In the genomic region with DNA sequence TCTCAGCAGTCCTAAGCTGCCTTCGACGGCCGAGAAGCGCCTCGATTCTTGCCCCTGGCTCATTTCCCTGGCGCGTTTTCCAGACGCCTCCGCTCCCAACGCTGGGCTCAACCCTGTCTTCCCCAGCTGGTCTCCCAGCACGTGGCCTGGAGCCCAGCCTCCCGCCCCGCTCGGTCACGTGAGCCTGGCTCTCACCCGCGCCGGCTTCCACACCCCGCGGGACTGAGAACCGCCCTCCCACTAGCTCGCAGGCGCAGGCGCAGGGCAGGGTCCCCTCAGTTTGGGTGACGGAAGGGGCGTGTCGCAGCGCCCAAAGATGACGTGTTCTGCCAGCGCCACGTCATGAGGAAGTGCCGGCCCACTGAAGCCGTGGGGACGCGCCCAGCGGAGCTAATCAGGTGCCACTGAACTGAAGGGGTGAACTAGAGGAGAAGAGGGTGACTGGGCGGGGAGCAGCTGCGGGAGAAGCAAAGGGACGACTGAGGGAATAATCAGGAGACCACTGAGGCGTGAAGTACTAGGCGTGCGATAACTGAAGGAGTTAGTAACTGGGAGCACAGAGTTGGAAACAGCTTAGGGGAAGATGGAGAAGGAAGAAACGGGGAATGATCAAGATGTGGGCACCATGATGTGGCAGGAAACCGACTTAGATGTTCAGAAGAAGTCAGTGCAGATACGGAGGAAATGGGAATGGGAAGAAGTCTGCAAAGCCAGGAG, we compare ENCODE assay signal across 8 cellular contexts. TPM values are rescaled to one million over a fixed set of nuclear protein-coding genes. Genes with fewer than 3 reads are reported as not detected.
DNase-seq lines count a peak whose midpoint lies in the region; ATAC-seq and TF ChIP-seq lines count a peak whose summit lies in the region.

A gene with protein sequence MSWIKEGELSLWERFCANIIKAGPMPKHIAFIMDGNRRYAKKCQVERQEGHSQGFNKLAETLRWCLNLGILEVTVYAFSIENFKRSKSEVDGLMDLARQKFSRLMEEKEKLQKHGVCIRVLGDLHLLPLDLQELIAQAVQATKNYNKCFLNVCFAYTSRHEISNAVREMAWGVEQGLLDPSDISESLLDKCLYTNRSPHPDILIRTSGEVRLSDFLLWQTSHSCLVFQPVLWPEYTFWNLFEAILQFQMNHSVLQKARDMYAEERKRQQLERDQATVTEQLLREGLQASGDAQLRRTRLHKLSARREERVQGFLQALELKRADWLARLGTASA (plus strand): TSS at position 343 of the 717 bp plus-strand sequence. CDS start 625 bp downstream, outside the sequence.

- H3K9me3 ChIP-seq in AG04450 (ENCODE audit: control insufficient read depth, insufficient read depth, low read length) = no peaks in the 10 kb centered on the region; the same call in 1 of the 2 replicates
- no peaks in the 10 kb centered on the region for H3K9me3 ChIP-seq in spleen

- POLR2A ChIA-PET in AG04450 (lab: Yijun Ruan, JAX) = interaction anchor here (0.6 to 1.3 kb wide), 7 partner anchors 12 to 260 kb away, joined by 3 to 6 read pairs (median 3); a partner anchor contains a TSS
- POLR2A ChIA-PET in WTC11 (lab: Charles Lee) = interaction anchor here (0.5 to 2.0 kb wide), 9 partner anchors 11 to 558 kb away, joined by 3 to 25 read pairs (median 6); a partner anchor contains a TSS

- H3K36me3 Mint-ChIP-seq in WTC11 (peaks cover 16% of the 10 kb centered on the region), immature natural killer cell (peaks cover 3 to 8% (median 4%) of the 10 kb centered on the region in 3 donors)

- H3K27ac Mint-ChIP-seq in WTC11 (peak within 1 kb of the TSS; percentile 97), immature natural killer cell (peak within 1 kb of the TSS; percentile 93 to 97 (median 95))

- H3K9me3 Mint-ChIP-seq in WTC11 (no peaks in the 10 kb centered on the region), immature natural killer cell (no peaks in the 10 kb centered on the region)

- H3K27me3 ChIP-seq in AG04450 (ENCODE audit: control insufficient read depth, insufficient read depth, low read length) = peaks cover 4% of the 10 kb centered on the region
- no peaks in the 10 kb centered on the region for H3K27me3 ChIP-seq in spleen (replicated peaks in 1 of 7)

- peak; percentile 60 to 75 (median 61) for TF ChIP-seq POLR2A in spleen (IDR thresholded peaks at IDR 0.05)

- DNase-seq in AG04450 (ENCODE audit: low read depth, low spot score) (peak; percentile 96), NCI-H226 (peak; percentile 96), WTC11 (ENCODE audit: low spot score) (peak; percentile 97), cardiac fibroblast (ENCODE audit: low read depth in 2 of 2) (peak; percentile 99), immature natural killer cell (peak; percentile 96 to 97 (median 97)), spleen (peak; percentile 99)

- WGBS in spleen, 5 donors = 0 to 1% (median 0%) methylated on average over 45 of the region's 45 CpGs

- CTCF ChIA-PET in AG04450 (lab: Charles Lee) (interaction anchor here (1.1 to 3.2 kb wide), 2 partner anchors 15 to 156 kb away, joined by 4 to 23 read pairs; no protein-coding TSS in a partner anchor), WTC11 (lab: Charles Lee) (interaction anchor here (1.0 to 2.4 kb wide), 6 partner anchors 14 to 199 kb away, joined by 3 to 39 read pairs (median 10); a partner anchor contains a TSS)

- no peaks in the 10 kb centered on the region for H3K27me3 Mint-ChIP-seq in WTC11 (ENCODE audit: low read depth)
- H3K27me3 Mint-ChIP-seq in immature natural killer cell (ENCODE audit: low read depth in 3 of 3) = peaks cover 2 to 5% (median 3%) of the 10 kb centered on the region in 3 donors

- ATAC-seq in GM18909 (IDR thresholded peaks at IDR 0.05; ENCODE audit: poor library complexity, unreplicated experiment) = peak; percentile 95
- peak; percentile 92 for ATAC-seq in HG03175 (IDR thresholded peaks at IDR 0.05; ENCODE audit: unreplicated experiment)
- peak; percentile 87 for ATAC-seq in WTC11

- no peak for TF ChIP-seq CTCF in AG04450 (IDR thresholded peaks at IDR 0.05; ENCODE audit: low read depth, low read length)
- TF ChIP-seq CTCF in WTC11 (IDR thresholded peaks at IDR 0.05) = no peak
- TF ChIP-seq CTCF in cardiac fibroblast (IDR thresholded peaks at IDR 0.05; ENCODE audit: low read depth, low read length) = no peak
- TF ChIP-seq CTCF in spleen (IDR thresholded peaks at IDR 0.05 in 8 of 11, conservative IDR thresholded peaks at IDR 0.05 in 3 of 11) = peak in 2 of 11 experiments; percentile 31 to 34

- H3K4me3 ChIP-seq in AG04450 (ENCODE audit: low read depth, low read length) (peak within 1 kb of the TSS; percentile 87), cardiac fibroblast (replicated peaks in 1 of 2; ENCODE audit: low read depth in 2 of 2, low read length in 2 of 2) (peak within 1 kb of the TSS; percentile 71 to 92), spleen (peak within 1 kb of the TSS; percentile 55 to 78 (median 64))

- H3K4me1 Mint-ChIP-seq in WTC11 = peaks cover 44% of the 10 kb centered on the region
- H3K4me1 Mint-ChIP-seq in immature natural killer cell = peaks cover 20 to 27% of the 10 kb centered on the region in 2 donors

- intact Hi-C loops in spleen (cut with DNase I; ENCODE audit: low total_unique reads) = no loop called here

- peak within 1 kb of the TSS; percentile 96 for H3K4me3 Mint-ChIP-seq in WTC11
- peak within 1 kb of the TSS; percentile 95 to 100 (median 95) for H3K4me3 Mint-ChIP-seq in immature natural killer cell

- H3K27ac ChIP-seq in AG04450 (ENCODE audit: low read depth, low read length) = peak within 1 kb of the TSS; percentile 63
- peak within 1 kb of the TSS in 7 of 8 donors; percentile 62 to 88 (median 79) for H3K27ac ChIP-seq in spleen

- H3K4me1 ChIP-seq in spleen = peaks cover 11 to 49% (median 31%) of the 10 kb centered on the region in 6 donors

- H3K36me3 ChIP-seq in spleen = peaks cover 3 to 37% (median 14%) of the 10 kb centered on the region in 6 donors

TF ChIP-seq in WTC11, 78 proteins besides CTCF, POLR2A, EP300 and RAD21 (continues in another document):
- TF ChIP-seq TCF7 (CRISPR knock-in tag; IDR thresholded peaks at IDR 0.05; ENCODE audit: low read depth) (no peak), ATF1 (CRISPR knock-in tag; IDR thresholded peaks at IDR 0.05) (peak; percentile 96), GRHL2 (CRISPR knock-in tag; IDR thresholded peaks at IDR 0.05; ENCODE audit: insufficient replicate concordance, severe bottlenecking) (no peak), EMX1 (CRISPR knock-in tag; IDR thresholded peaks at IDR 0.05) (0 out of 2 replicates have a peak, but pooled peaks have one; percentile 83), MYBL2 (CRISPR knock-in tag; IDR thresholded peaks at IDR 0.05) (peak; percentile 90; the same call in 1 of the 2 replicates), MXD4 (CRISPR knock-in tag; IDR thresholded peaks at IDR 0.05; ENCODE audit: borderline replicate concordance) (0 out of 2 replicates have a peak, but pooled peaks have one; percentile 10)
- TF ChIP-seq, protein P1, sequence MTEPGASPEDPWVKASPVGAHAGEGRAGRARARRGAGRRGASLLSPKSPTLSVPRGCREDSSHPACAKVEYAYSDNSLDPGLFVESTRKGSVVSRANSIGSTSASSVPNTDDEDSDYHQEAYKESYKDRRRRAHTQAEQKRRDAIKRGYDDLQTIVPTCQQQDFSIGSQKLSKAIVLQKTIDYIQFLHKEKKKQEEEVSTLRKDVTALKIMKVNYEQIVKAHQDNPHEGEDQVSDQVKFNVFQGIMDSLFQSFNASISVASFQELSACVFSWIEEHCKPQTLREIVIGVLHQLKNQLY (CRISPR knock-in tag; IDR thresholded peaks at IDR 0.05) = no peak
- TF ChIP-seq, protein P2, sequence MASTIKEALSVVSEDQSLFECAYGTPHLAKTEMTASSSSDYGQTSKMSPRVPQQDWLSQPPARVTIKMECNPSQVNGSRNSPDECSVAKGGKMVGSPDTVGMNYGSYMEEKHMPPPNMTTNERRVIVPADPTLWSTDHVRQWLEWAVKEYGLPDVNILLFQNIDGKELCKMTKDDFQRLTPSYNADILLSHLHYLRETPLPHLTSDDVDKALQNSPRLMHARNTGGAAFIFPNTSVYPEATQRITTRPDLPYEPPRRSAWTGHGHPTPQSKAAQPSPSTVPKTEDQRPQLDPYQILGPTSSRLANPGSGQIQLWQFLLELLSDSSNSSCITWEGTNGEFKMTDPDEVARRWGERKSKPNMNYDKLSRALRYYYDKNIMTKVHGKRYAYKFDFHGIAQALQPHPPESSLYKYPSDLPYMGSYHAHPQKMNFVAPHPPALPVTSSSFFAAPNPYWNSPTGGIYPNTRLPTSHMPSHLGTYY (CRISPR knock-in tag; IDR thresholded peaks at IDR 0.05) = 0 out of 2 replicates have a peak, but pooled peaks have one; percentile 18
- TF ChIP-seq, protein P3, sequence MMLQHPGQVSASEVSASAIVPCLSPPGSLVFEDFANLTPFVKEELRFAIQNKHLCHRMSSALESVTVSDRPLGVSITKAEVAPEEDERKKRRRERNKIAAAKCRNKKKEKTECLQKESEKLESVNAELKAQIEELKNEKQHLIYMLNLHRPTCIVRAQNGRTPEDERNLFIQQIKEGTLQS (CRISPR knock-in tag; conservative IDR thresholded peaks at IDR 0.05) = no peak

RNA-seq across cellular contexts. Expression of the gene that starts here (rescaled TPM):
- 45.0 and 51.7 TPM in 2 replicates for polyA plus RNA-seq in AG04450 (2011; rRNA removed)
- 55.3 and 57.8 TPM in 2 replicates for polyA minus RNA-seq in AG04450 (2011; rRNA and poly(A)+ RNA removed)
- 44.9 to 55.4 TPM (median 47.1 TPM) in 3 replicates for total RNA-seq in WTC11 (2021)
- polyA plus RNA-seq in immature natural killer cell = 10 to 100 TPM; 18.6 to 40.3 (median 24.4) TPM
- total RNA-seq in spleen = 10 to 100 TPM; 30.1 to 48.8 (median 35.7) TPM
- 10 to 100 TPM; 11.1 to 17.1 (median 16.5) TPM for polyA plus RNA-seq in spleen

Comparison
In these comparisons a context has a peak if more than half of its experiments do, and no peak if none do; other contexts are left out.
1. Peak in every context shown above with its lines: DNase-seq, ATAC-seq, H3K4me3 ChIP-seq and H3K27ac ChIP-seq.